In genomic region chr12:26870491-26871419, GRCh38 we compare ENCODE assay signal across 8 cellular contexts. TPM values are rescaled to one million over a fixed set of nuclear protein-coding genes. Genes with fewer than 3 reads are reported as not detected.
DNase-seq lines count a peak whose midpoint lies in the region; ATAC-seq and TF ChIP-seq lines count a peak whose summit lies in the region.

No MANE protein-coding gene starts in this region.

- H3K18ac ChIP-seq in trophoblast cell (ENCODE audit: low read length): no peak overlapping the region

- H3K4me3 ChIP-seq in choroid plexus epithelial cell (ENCODE audit: low read depth, low read length) (no peak overlapping the region), trophoblast cell (ENCODE audit: low read depth, low read length) (no peak overlapping the region), Karpas-422 (ENCODE audit: low read length) (no peak overlapping the region)

- H4K8ac ChIP-seq in trophoblast cell (ENCODE audit: low read depth, low read length): no peak overlapping the region

- H3K4ac ChIP-seq in trophoblast cell (ENCODE audit: low read depth, low read length): no peak overlapping the region

- H3K27ac Mint-ChIP-seq in stimulated activated effector memory CD8-positive, alpha-beta T cell treated with anti-CD3 and anti-CD28 coated beads, Interleukin-12 subunit alpha, Interleukin-12 subunit beta, amount 100 ng/mL, for 72 hours: no peak overlapping the region

- no peaks in the 10 kb centered on the region for H3K9me3 ChIP-seq in trophoblast cell (ENCODE audit: insufficient read depth, low read depth, low read length)
- no peaks in the 10 kb centered on the region for H3K9me3 ChIP-seq in Karpas-422 (ENCODE audit: low read length)

- H3K27me3 ChIP-seq in trophoblast cell (ENCODE audit: insufficient read depth, low read length): no peaks in the 10 kb centered on the region
- H3K27me3 ChIP-seq in Karpas-422 (ENCODE audit: low read length): no peaks in the 10 kb centered on the region

- H3K79me1 ChIP-seq in trophoblast cell (ENCODE audit: low read length): no peaks in the 10 kb centered on the region

- H4K20me1 ChIP-seq in Karpas-422 (ENCODE audit: insufficient read depth, low read depth, low read length): no peaks in the 10 kb centered on the region

- no peak overlapping the region for H3K23ac ChIP-seq in trophoblast cell (ENCODE audit: low read length)

- no peak overlapping the region for H2AK5ac ChIP-seq in trophoblast cell (ENCODE audit: low read length)

- H3K79me2 ChIP-seq in trophoblast cell (ENCODE audit: control insufficient read depth, insufficient read depth, low read length, poor library complexity) (no peaks in the 10 kb centered on the region), Karpas-422 (ENCODE audit: low read length) (no peaks in the 10 kb centered on the region)

- H3K36me3 ChIP-seq in trophoblast cell (ENCODE audit: control insufficient read depth in 1 of 2, insufficient read depth in 2 of 2, low read length in 2 of 2): no peaks in the 10 kb centered on the region
- no peaks in the 10 kb centered on the region for H3K36me3 ChIP-seq in Karpas-422 (ENCODE audit: insufficient read depth, low read length)

- no peak for TF ChIP-seq CTCF in choroid plexus epithelial cell (conservative IDR thresholded peaks at IDR 0.05; ENCODE audit: low read depth, low read length)

- no peak overlapping the region for H3K4me2 ChIP-seq in trophoblast cell (ENCODE audit: low read length)
- H3K4me2 ChIP-seq in Karpas-422 (ENCODE audit: low read depth, low read length, poor library complexity, severe bottlenecking): no peak overlapping the region

- no peaks in the 10 kb centered on the region for H3K9me3 Mint-ChIP-seq in stimulated activated effector memory CD8-positive, alpha-beta T cell treated with anti-CD3 and anti-CD28 coated beads, Interleukin-12 subunit alpha, Interleukin-12 subunit beta, amount 100 ng/mL, for 72 hours

- no peak overlapping the region for H4K91ac ChIP-seq in trophoblast cell (ENCODE audit: low read depth, low read length)

- H2BK12ac ChIP-seq in trophoblast cell (ENCODE audit: low read length): no peak overlapping the region

- H3K9ac ChIP-seq in trophoblast cell (ENCODE audit: low read length): no peak overlapping the region
- H3K9ac ChIP-seq in Karpas-422 (ENCODE audit: low read length): no peak overlapping the region

- no peak overlapping the region for H2BK5ac ChIP-seq in trophoblast cell (ENCODE audit: low read depth, low read length, poor library complexity)

- H3K27ac ChIP-seq in trophoblast cell (ENCODE audit: low read depth, low read length): no peak overlapping the region
- no peak overlapping the region for H3K27ac ChIP-seq in Karpas-422 (ENCODE audit: low read length)

- peak; percentile 56 for ATAC-seq in GM18502 (IDR thresholded peaks at IDR 0.05; ENCODE audit: poor library complexity, unreplicated experiment)
- ATAC-seq in stimulated activated effector memory CD8-positive, alpha-beta T cell treated with anti-CD3 and anti-CD28 coated beads, Interleukin-12 subunit alpha, Interleukin-12 subunit beta, amount 100 ng/mL, for 72 hours: no peak

- WGBS in trophoblast cell (ENCODE audit: extremely low coverage, insufficient coverage, insufficient read length): no CpG with 5 or more reads among the region's 11 CpGs

- no peak overlapping the region for H4K12ac ChIP-seq in trophoblast cell (ENCODE audit: low read depth, low read length)

- peaks cover 10% of the 10 kb centered on the region for H3K4me1 Mint-ChIP-seq in stimulated activated effector memory CD8-positive, alpha-beta T cell treated with anti-CD3 and anti-CD28 coated beads, Interleukin-12 subunit alpha, Interleukin-12 subunit beta, amount 100 ng/mL, for 72 hours

- H3K36me3 Mint-ChIP-seq in stimulated activated effector memory CD8-positive, alpha-beta T cell treated with anti-CD3 and anti-CD28 coated beads, Interleukin-12 subunit alpha, Interleukin-12 subunit beta, amount 100 ng/mL, for 72 hours: no peaks in the 10 kb centered on the region

- no peak overlapping the region for H3K4me3 Mint-ChIP-seq in stimulated activated effector memory CD8-positive, alpha-beta T cell treated with anti-CD3 and anti-CD28 coated beads, Interleukin-12 subunit alpha, Interleukin-12 subunit beta, amount 100 ng/mL, for 72 hours

- H3K9me2 ChIP-seq in Karpas-422 (replicated peaks; ENCODE audit: insufficient read depth, low read length): no peaks in the 10 kb centered on the region

- H2BK120ac ChIP-seq in trophoblast cell (ENCODE audit: insufficient read depth, low read length, poor library complexity): no peak overlapping the region

- H2AFZ ChIP-seq in trophoblast cell (ENCODE audit: insufficient read depth, low read length, poor library complexity): no peak overlapping the region
- H2AFZ ChIP-seq in Karpas-422 (ENCODE audit: low read length): no peak overlapping the region

- DNase-seq in NCI-H2107 treated with DMSO at 0.1 percent for 48 hours (lab: John Stamatoyannopoulos, UW; ENCODE audit: unreplicated experiment) (peak; percentile 65), choroid plexus epithelial cell (ENCODE audit: low read depth) (peak; percentile 70), trophoblast cell (peak; percentile 56 to 76), cerebellar cortex (ENCODE audit: low spot score) (no peak), Karpas-422 (no peak), foreskin melanocyte (no peak)
- DNase-seq in stimulated activated effector memory CD8-positive, alpha-beta T cell treated with anti-CD3 and anti-CD28 coated beads, Interleukin-12 subunit alpha, Interleukin-12 subunit beta, amount 100 ng/mL, for 72 hours (ENCODE audit: low spot score in 2 of 2): no peak

- H3K14ac ChIP-seq in trophoblast cell (ENCODE audit: low read length): no peak overlapping the region

- H3K4me1 ChIP-seq in trophoblast cell (ENCODE audit: control insufficient read depth in 1 of 2, insufficient read depth in 2 of 2, low read length in 2 of 2): peaks cover 7 to 8% of the 10 kb centered on the region in 2 experiments
- H3K4me1 ChIP-seq in Karpas-422 (ENCODE audit: low read length): peaks cover 10% of the 10 kb centered on the region

RNA-seq across cellular contexts. Expression of gene ITPR2, which starts 37.8 kb away (rescaled TPM):
- 5.4 and 5.5 TPM in 2 replicates for polyA plus RNA-seq in trophoblast cell (2013)
- 80.0 and 128 TPM in 2 replicates for total RNA-seq in Karpas-422 (2014; rRNA removed; shearing (Covaris generic); ENCODE audit: low replicate concordance)

Comparison
In these comparisons a context has a peak if more than half of its experiments do, and no peak if none do; other contexts are left out.
1. DNase-seq: peak in NCI-H2107 treated with DMSO at 0.1 percent for 48 hours (single experiment), choroid plexus epithelial cell (single experiment) and trophoblast cell (2 of 2); none in stimulated activated effector memory CD8-positive, alpha-beta T cell treated with anti-CD3 and anti-CD28 coated beads, Interleukin-12 subunit alpha, Interleukin-12 subunit beta, amount 100 ng/mL, for 72 hours (0 of 2), cerebellar cortex (single experiment), Karpas-422 (single experiment) and foreskin melanocyte (single experiment).